Comparison of ENCODE assay signal across 17 cellular contexts in the genomic region with DNA sequence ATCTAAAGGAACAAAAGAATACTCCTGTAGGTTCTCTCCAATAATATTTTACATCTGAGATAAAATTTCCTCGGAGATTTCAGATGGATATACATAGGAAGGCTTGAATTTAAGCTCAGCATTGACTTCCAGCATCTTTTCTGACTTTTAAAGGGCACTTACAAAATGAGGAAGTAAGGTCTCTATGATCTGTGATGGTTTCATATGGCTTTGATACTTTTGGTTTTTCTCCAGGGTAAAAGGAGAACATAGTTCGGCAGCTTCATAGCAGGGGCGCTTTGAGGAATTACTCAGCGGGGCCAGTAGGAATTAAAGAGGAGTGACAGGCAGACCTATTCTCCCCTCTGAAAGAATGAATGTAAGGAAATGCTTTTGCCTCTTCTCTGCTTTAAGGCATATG.
"Had no signal": no experiment of that assay in that cellular context is flagged by ENCODE, and none has a peak within 500 bp of the region (broad histone marks: within the 10 kb centered on the region; RNA-seq: fewer than 3 reads in every experiment).

No MANE protein-coding gene starts in this region.

- H3K27me3 ChIP-seq: foreskin keratinocyte, stomach had no signal

- H3K36me3 ChIP-seq: stomach, thoracic aorta, WERI-Rb-1 had no signal

- H3K9me3 ChIP-seq: thoracic aorta had no signal

- H3K4me1 ChIP-seq: foreskin keratinocyte, stomach had no signal

- H3K4me3 ChIP-seq: stomach, thoracic aorta had no signal

- DNase-seq: activated CD4-positive, alpha-beta memory T cell treated with anti-CD3 and anti-CD28 coated beads, Interleukin-2, amount 10 ng/mL, durations not matched to agents 7 days and 5 days; activated CD4-positive, alpha-beta T cell treated with anti-CD3 and anti-CD28 coated beads for 4 hours; activated effector memory CD4-positive, alpha-beta T cell treated with Interleukin-2 at 50 U/mL for 16 hours; activated naive CD4-positive, alpha-beta T cell treated with anti-CD3 and anti-CD28 coated beads, Interleukin-2, amount 50 U/mL, for 16 hours; activated T-cell treated with anti-CD3 and anti-CD28 coated beads, Interleukin-2, amount 50 U/mL, for 24 hours; effector memory CD8-positive, alpha-beta T cell; foreskin keratinocyte; glutamatergic neuron; hypothalamus; left ventricle myocardium superior; naive thymus-derived CD8-positive, alpha-beta T cell; retina; stimulated activated CD4-positive, alpha-beta T cell treated with anti-CD3 and anti-CD28 coated beads, Interleukin-12 subunit alpha, Interleukin-12 subunit beta, amount 100 ng/mL, for 4 hours; stimulated activated CD4-positive, alpha-beta T cell treated with anti-CD3 and anti-CD28 coated beads, Interleukin-2, amount 100 ng/mL, for 24 hours; stomach; WERI-Rb-1 had no signal

- H3K27ac ChIP-seq: foreskin keratinocyte, stomach, thoracic aorta, WERI-Rb-1 had no signal

- ATAC-seq: effector memory CD8-positive, alpha-beta T cell; foreskin keratinocyte; left ventricle myocardium superior; naive thymus-derived CD8-positive, alpha-beta T cell had no signal
